8 cellular contexts compared by ENCODE assay signal in genomic region chr11:63769044-63769718, GRCh38. TPM values are rescaled to one million over a fixed set of nuclear protein-coding genes. Genes with fewer than 3 reads are reported as not detected.
DNase-seq lines count a peak whose midpoint lies in the region; ATAC-seq, FAIRE-seq and TF ChIP-seq lines count a peak whose summit lies in the region.

No MANE protein-coding gene starts in this region.

- POLR2A ChIA-PET in BJ (lab: Charles Lee) (interaction anchor here (0.6 to 0.8 kb wide), 2 partner anchors 493 to 1015 kb away, joined by 3 to 4 read pairs; partner anchors contain the start of gene ZBTB3), IMR-90 (lab: Charles Lee; ENCODE audit: unreplicated experiment) (no interaction called here)

- peak overlapping the region; percentile 89 for H2AK9ac ChIP-seq in IMR-90 (replicated peaks; ENCODE audit: low read depth, low read length, poor library complexity)

- CTCF ChIA-PET in BJ (lab: Yijun Ruan, JAX): interaction anchor here (0.5 to 2.9 kb wide), 14 partner anchors 10 to 394 kb away, joined by 3 to 20 read pairs (median 4); no protein-coding TSS in a partner anchor
- CTCF ChIA-PET in IMR-90 (lab: Yijun Ruan, JAX): interaction anchor here (1.0 to 1.6 kb wide), 2 partner anchors 11 to 66 kb away, joined by 3 to 4 read pairs; no protein-coding TSS in a partner anchor

- H3K27ac ChIP-seq in IMR-90 (ENCODE audit: insufficient read depth, low read length): peak overlapping the region; percentile 58; the same call in 1 of the 2 replicates
- H3K27ac ChIP-seq in foreskin keratinocyte: peak overlapping the region; percentile 40
- H3K27ac ChIP-seq in pancreas: peak overlapping the region in 2 of 4 donors; percentile 48 to 49

- 0 out of 2 replicates have a peak overlapping the region, but pooled peaks have one; percentile 78 for H2AK5ac ChIP-seq in IMR-90 (ENCODE audit: low read depth, low read length)

- TF ChIP-seq POLR2A in IMR-90 (IDR thresholded peaks at IDR 0.05; ENCODE audit: low read depth, low read length): no peak

- H3K36me3 ChIP-seq in BJ (ENCODE audit: control insufficient read depth, insufficient read depth, low read length) (peaks cover 5% of the 10 kb centered on the region; the same call in 1 of the 2 replicates), IMR-90 (ENCODE audit: control insufficient read depth, insufficient read depth, low read length) (peaks cover 10% of the 10 kb centered on the region), pancreas (no peaks in the 10 kb centered on the region)

- no peaks in the 10 kb centered on the region for H3K9me3 ChIP-seq in IMR-90 (ENCODE audit: control insufficient read depth, insufficient read depth, low read length)
- no peaks in the 10 kb centered on the region for H3K9me3 ChIP-seq in pancreas

- no peak overlapping the region for H3K18ac ChIP-seq in IMR-90 (ENCODE audit: low read depth, low read length)

- no peak overlapping the region for H2BK15ac ChIP-seq in IMR-90 (ENCODE audit: low read depth, low read length)

- in situ Hi-C loops in IMR-90 (cut with MboI; ENCODE audit: low sequenced_read_pairs): loop anchor here (10.0 kb wide), 1 partner anchor 176 kb away; no protein-coding TSS in a partner anchor

- H3K36me3 Mint-ChIP-seq in activated T-cell treated with anti-CD3 and anti-CD28 coated beads, Interleukin-2, amount 50 U/mL, for 4 hours (ENCODE audit: insufficient read depth): no peaks in the 10 kb centered on the region

- H3K4ac ChIP-seq in IMR-90 (ENCODE audit: low read depth, low read length): peak overlapping the region; percentile 57

- no peak overlapping the region for H2BK20ac ChIP-seq in IMR-90 (ENCODE audit: low read depth, low read length)

- ATAC-seq in IMR-90 (ENCODE audit: low read depth) (peak; percentile 60), foreskin keratinocyte (peak; percentile 47), pancreas (peak; percentile 16 to 48 (median 34)), HG03196 (IDR thresholded peaks at IDR 0.05; ENCODE audit: unreplicated experiment) (no peak)
- ATAC-seq in activated T-cell treated with anti-CD3 and anti-CD28 coated beads, Interleukin-2, amount 50 U/mL, for 4 hours: peak; percentile 51 to 53

- H3K56ac ChIP-seq in IMR-90 (ENCODE audit: extremely low read depth, insufficient read depth, low read length): 0 out of 2 replicates have a peak overlapping the region, but pooled peaks have one; percentile 24

- no TSS peak for BruUV-seq in IMR-90 (replicated peaks; lab: Mats Ljungman, UMichigan)

- peaks cover 13% of the 10 kb centered on the region for H3K27me3 Mint-ChIP-seq in activated T-cell treated with anti-CD3 and anti-CD28 coated beads, Interleukin-2, amount 50 U/mL, for 4 hours (ENCODE audit: low read depth)

- peak overlapping the region; percentile 96 for H2AFZ ChIP-seq in IMR-90 (replicated peaks; ENCODE audit: low read length, poor library complexity)

- H4K20me1 ChIP-seq in IMR-90 (ENCODE audit: insufficient read depth, low read length): peaks cover 25% of the 10 kb centered on the region

- peaks cover 7 to 30% of the 10 kb centered on the region in 2 experiments for H3K79me1 ChIP-seq in IMR-90 (ENCODE audit: low read depth in 1 of 2, low read length in 2 of 2)

- peak overlapping the region; percentile 35; the same call in 1 of the 2 replicates for H3K9ac ChIP-seq in IMR-90 (ENCODE audit: low read depth, low read length)

- peak overlapping the region; percentile 33 for H3K4me3 Mint-ChIP-seq in activated T-cell treated with anti-CD3 and anti-CD28 coated beads, Interleukin-2, amount 50 U/mL, for 4 hours

- peak overlapping the region; percentile 68 for H2BK5ac ChIP-seq in IMR-90 (ENCODE audit: low read depth, low read length, poor library complexity, severe bottlenecking)

- TF ChIP-seq RAD21 in IMR-90 (IDR thresholded peaks at IDR 0.05; ENCODE audit: low read length): no peak

- H2BK120ac ChIP-seq in IMR-90 (ENCODE audit: low read depth, low read length): no peak overlapping the region

- H3K27me3 ChIP-seq in BJ (ENCODE audit: control insufficient read depth, insufficient read depth, low read length): no peaks in the 10 kb centered on the region
- no peaks in the 10 kb centered on the region for H3K27me3 ChIP-seq in IMR-90 (ENCODE audit: control insufficient read depth, insufficient read depth, low read length)
- peaks cover 4% of the 10 kb centered on the region for H3K27me3 ChIP-seq in foreskin keratinocyte
- H3K27me3 ChIP-seq in pancreas: no peaks in the 10 kb centered on the region

- peaks cover 9% of the 10 kb centered on the region for H3K4me1 Mint-ChIP-seq in activated T-cell treated with anti-CD3 and anti-CD28 coated beads, Interleukin-2, amount 50 U/mL, for 4 hours (ENCODE audit: low read depth)

- H3K9me3 Mint-ChIP-seq in activated T-cell treated with anti-CD3 and anti-CD28 coated beads, Interleukin-2, amount 50 U/mL, for 4 hours: no peaks in the 10 kb centered on the region

- H3K9me1 ChIP-seq in IMR-90 (ENCODE audit: insufficient read depth, low read length): peaks cover 7% of the 10 kb centered on the region

- peak overlapping the region; percentile 13 to 43; a peak in 2 of 4 replicates for H4K8ac ChIP-seq in IMR-90 (ENCODE audit: low read depth in 2 of 2, low read length in 2 of 2)

- intact Hi-C loops in IMR-90 (cut with micrococcal nuclease): loop anchor here (2.0 kb wide), 3 partner anchors 44 to 384 kb away; partner anchors contain the start of gene SPINDOC
- intact Hi-C loops in pancreas (cut with DNase I): loop anchor here in 2 of 3 donors (5.0 to 10.0 kb wide), 3 partner anchors 66 to 178 kb away; partner anchors contain the start of gene MARK2 (in 1 of the 2)

- H3K14ac ChIP-seq in IMR-90 (replicated peaks; ENCODE audit: low read depth, low read length): no peak overlapping the region; the same call in 1 of the 2 replicates

- peak overlapping the region; percentile 65 for H3K4me2 ChIP-seq in IMR-90 (ENCODE audit: low read depth, low read length)

- no peak for FAIRE-seq in GM19239 (lab: Jason Lieb, UNC)
- FAIRE-seq in pancreas (lab: Jason Lieb, UNC): no peak

- no peak overlapping the region for H3K23ac ChIP-seq in IMR-90 (ENCODE audit: low read depth, low read length)

- DNase-seq in BJ (ENCODE audit: low read depth) (no peak), GM19239 (ENCODE audit: insufficient read length, low spot score) (peak; percentile 54), IMR-90 (no peak), foreskin keratinocyte (no peak), pancreas (peak; percentile 26 to 80 (median 50)), SIG-M5 (lab: John Stamatoyannopoulos, UW) (no peak)
- peak; percentile 36 for DNase-seq in activated T-cell treated with anti-CD3 and anti-CD28 coated beads, Interleukin-2, amount 50 U/mL, for 4 hours

- 1% methylated on average over 38 of the region's 82 CpGs; no CpG with 5 or more reads in 1 of the 2 experiments for WGBS in IMR-90 (ENCODE audit: extremely low coverage in 2 of 2, insufficient read length in 1 of 2), 2 experiments
- WGBS in pancreas, 2 donors: 0 to 1% methylated on average over 70 to 82 of the region's 82 CpGs

- no peak overlapping the region for H4K91ac ChIP-seq in IMR-90 (ENCODE audit: insufficient read depth, low read depth, low read length)

- H3K4me1 ChIP-seq in IMR-90 (ENCODE audit: control insufficient read depth, insufficient read depth, low read length) (peaks cover 15% of the 10 kb centered on the region), foreskin keratinocyte (no peaks in the 10 kb centered on the region), pancreas (peaks cover 0 to 3% (median 0%) of the 10 kb centered on the region in 3 donors)

- dilution Hi-C loops in IMR-90 (cut with HindIII; ENCODE audit: low sequenced_read_pairs, unreplicated experiment): no loop called here

- H3K4me3 ChIP-seq in BJ (ENCODE audit: low read depth, low read length) (peak overlapping the region; percentile 68), IMR-90 (ENCODE audit: insufficient read depth, low read depth, low read length) (peak overlapping the region; percentile 59), pancreas (peak overlapping the region; percentile 63 to 94 (median 86))

- H4K5ac ChIP-seq in IMR-90 (ENCODE audit: low read depth, low read length): no peak overlapping the region

- TF ChIP-seq CTCF in BJ (IDR thresholded peaks at IDR 0.05; ENCODE audit: insufficient read depth, low read depth, low read length) (no peak), IMR-90 (conservative IDR thresholded peaks at IDR 0.05; ENCODE audit: low read depth, low read length) (no peak), foreskin keratinocyte (conservative IDR thresholded peaks at IDR 0.05) (no peak), pancreas (IDR thresholded peaks at IDR 0.05) (no peak)

TF ChIP-seq in IMR-90, 13 proteins besides CTCF, POLR2A, EP300 and RAD21:
- TF ChIP-seq MAZ (IDR thresholded peaks at IDR 0.05; ENCODE audit: borderline replicate concordance, low read depth, low read length): peak; percentile 41
- TF ChIP-seq, protein P1, sequence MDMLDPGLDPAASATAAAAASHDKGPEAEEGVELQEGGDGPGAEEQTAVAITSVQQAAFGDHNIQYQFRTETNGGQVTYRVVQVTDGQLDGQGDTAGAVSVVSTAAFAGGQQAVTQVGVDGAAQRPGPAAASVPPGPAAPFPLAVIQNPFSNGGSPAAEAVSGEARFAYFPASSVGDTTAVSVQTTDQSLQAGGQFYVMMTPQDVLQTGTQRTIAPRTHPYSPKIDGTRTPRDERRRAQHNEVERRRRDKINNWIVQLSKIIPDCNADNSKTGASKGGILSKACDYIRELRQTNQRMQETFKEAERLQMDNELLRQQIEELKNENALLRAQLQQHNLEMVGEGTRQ (IDR thresholded peaks at IDR 0.05; ENCODE audit: low read depth, low read length): no peak

RNA-seq across cellular contexts. Expression of gene ZFTA, which starts 0.6 kb away (rescaled TPM):
- polyA plus RNA-seq in BJ (2011; rRNA removed): 4.7 and 5.8 TPM in 2 replicates
- 4.2 TPM in 2 replicates for polyA minus RNA-seq in BJ (2011; rRNA and poly(A)+ RNA removed)
- 5.4 and 7.2 TPM in 2 replicates for total RNA-seq in IMR-90 (2012; rRNA removed)
- polyA plus RNA-seq in IMR-90 (2012; rRNA removed): 8.1 and 8.8 TPM in 2 replicates
- 8.8 and 10.1 TPM in 2 replicates for polyA plus RNA-seq in IMR-90 (2012; cell fraction: cytosol; rRNA removed)
- 17.0 and 22.1 TPM in 2 replicates for polyA plus RNA-seq in IMR-90 (2012; cell fraction: nucleus; rRNA removed; ENCODE audit: low replicate concordance)
- total RNA-seq in activated T-cell treated with anti-CD3 and anti-CD28 coated beads, Interleukin-2, amount 50 U/mL, for 4 hours: 1 to 10 TPM; 6.3 to 8.6 (median 7.8) TPM
- 5.4 and 5.6 TPM in 2 replicates for total RNA-seq in foreskin keratinocyte
- 2.4 and 2.5 TPM in 2 replicates for polyA plus RNA-seq in foreskin keratinocyte
- 10 to 100 TPM in 1 of 6 donors, 1 to 10 TPM in 5; 4.3 to 11.3 (median 6.2) TPM for total RNA-seq in pancreas
- 10 to 100 TPM in 1 of 2 donors, 1 to 10 TPM in 1; 7.0 to 10.0 TPM for polyA plus RNA-seq in pancreas

RNA-seq across cellular contexts. Expression of gene SPINDOC, which starts 44.1 kb away (rescaled TPM):
- polyA plus RNA-seq in BJ (2011; rRNA removed): 16.2 and 24.4 TPM in 2 replicates
- polyA minus RNA-seq in BJ (2011; rRNA and poly(A)+ RNA removed): 6.4 and 10.8 TPM in 2 replicates
- 10.0 and 11.9 TPM in 2 replicates for total RNA-seq in IMR-90 (2012; rRNA removed)
- polyA plus RNA-seq in IMR-90 (2012; rRNA removed): 29.9 and 39.0 TPM in 2 replicates
- 34.0 and 34.1 TPM in 2 replicates for polyA plus RNA-seq in IMR-90 (2012; cell fraction: cytosol; rRNA removed)
- 23.5 and 34.0 TPM in 2 replicates for polyA plus RNA-seq in IMR-90 (2012; cell fraction: nucleus; rRNA removed; ENCODE audit: low replicate concordance)
- 10 to 100 TPM; 24.0 to 28.9 (median 24.5) TPM for total RNA-seq in activated T-cell treated with anti-CD3 and anti-CD28 coated beads, Interleukin-2, amount 50 U/mL, for 4 hours
- 20.6 and 26.6 TPM in 2 replicates for total RNA-seq in foreskin keratinocyte
- 24.4 and 29.0 TPM in 2 replicates for polyA plus RNA-seq in foreskin keratinocyte
- total RNA-seq in pancreas: 1 to 10 TPM; 2.5 to 7.8 (median 4.3) TPM
- polyA plus RNA-seq in pancreas: 1 to 10 TPM; 8.0 to 8.3 TPM

Comparison
In these comparisons a context has a peak if more than half of its experiments do, and no peak if none do; other contexts are left out.
1. DNase-seq: peak in GM19239 (single experiment), activated T-cell treated with anti-CD3 and anti-CD28 coated beads, Interleukin-2, amount 50 U/mL, for 4 hours (single experiment) and pancreas (6 of 6); none in BJ (single experiment), IMR-90 (single experiment), foreskin keratinocyte (0 of 2) and SIG-M5 (single experiment).
2. Peak in every context shown above with its lines, with median percentiles within 50 percentile points of each other: H3K4me3 ChIP-seq.